ENCODE assay signal across 28 cellular contexts in the genomic region with DNA sequence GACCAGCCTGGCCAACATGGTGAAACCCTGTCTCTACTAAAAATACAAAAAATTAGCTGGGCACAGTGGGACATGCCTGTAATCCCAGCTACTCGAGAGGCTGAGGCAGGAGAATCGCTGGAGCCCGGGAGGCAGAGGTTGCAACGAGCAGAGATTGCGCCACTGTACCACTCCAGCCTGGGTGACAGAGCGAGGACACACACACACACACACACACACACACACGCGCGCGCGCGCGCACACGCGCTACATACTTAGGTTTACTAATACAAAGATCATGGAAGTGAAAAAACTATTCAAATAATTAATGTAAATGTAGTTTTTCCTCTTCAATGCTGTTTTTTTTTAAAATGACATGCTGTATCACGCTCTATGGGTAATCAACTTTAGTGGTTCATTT.
"Had no signal": no experiment of that assay in that cellular context is flagged by ENCODE, and none has a peak within 500 bp of the region (broad histone marks: within the 10 kb centered on the region; RNA-seq: fewer than 3 reads in every experiment).

No MANE protein-coding gene starts in this region.

- DNase-seq: heart right ventricle; kidney glomerular epithelial cell; left cardiac atrium; naive thymus-derived CD8-positive, alpha-beta T cell; nucleus accumbens; pancreas; posterior cingulate gyrus; retina; right cardiac atrium; sigmoid colon; small intestine; spleen; stimulated activated CD4-positive, alpha-beta T cell treated with anti-CD3 and anti-CD28 coated beads, Interleukin-1b, Interleukin-23, amount 100 ng/mL, for 48 hours; stimulated activated CD4-positive, alpha-beta T cell treated with anti-CD3 and anti-CD28 coated beads, Interleukin-2, amount 100 ng/mL, for 48 hours; stimulated activated CD4-positive, alpha-beta T cell treated with anti-CD3 and anti-CD28 coated beads, Interleukin-4, amount 100 ng/mL, for 4 hours; stimulated activated CD8-positive, alpha-beta memory T cell treated with anti-CD3 and anti-CD28 coated beads, Interleukin-4, amount 100 ng/mL, for 48 hours; stimulated activated naive CD4-positive, alpha-beta T cell treated with Interleukin-2 at 50 U/mL for 16 hours; stimulated activated naive CD8-positive, alpha-beta T cell treated with anti-CD3 and anti-CD28 coated beads, Interleukin-15, amount 100 ng/mL, for 72 hours; substantia nigra; uterus had no signal

- H2AFZ ChIP-seq: hepatocyte had no signal

- H3K9me3 Mint-ChIP-seq: memory B cell; naive thymus-derived CD8-positive, alpha-beta T cell; nephron; neural crest cell; stimulated activated memory B cell treated with anti-CD40 and anti-IgM and Interleukin-4, amounts not matched to agents 10 μg/mL and 1 μg/mL and 100 μg/mL, for 72 hours; stimulated activated naive CD8-positive, alpha-beta T cell treated with anti-CD3 and anti-CD28 coated beads, Interleukin-15, amount 100 ng/mL, for 72 hours had no signal

- H3K36me3 ChIP-seq: prostate gland, uterus had no signal

- H3K9me3 ChIP-seq: heart right ventricle, pancreas, prostate gland, sigmoid colon, spleen, tibial nerve, uterus had no signal

- H3K4me1 Mint-ChIP-seq: memory B cell; nephron; stimulated activated memory B cell treated with anti-CD40 and anti-IgM and Interleukin-4, amounts not matched to agents 10 μg/mL and 1 μg/mL and 100 μg/mL, for 72 hours; stimulated activated naive CD8-positive, alpha-beta T cell treated with anti-CD3 and anti-CD28 coated beads, Interleukin-15, amount 100 ng/mL, for 72 hours had no signal

- H3K4me1 ChIP-seq: heart right ventricle, pancreas, prostate gland, sigmoid colon, spleen, tibial nerve, uterus had no signal

- H3K27ac Mint-ChIP-seq: memory B cell; naive thymus-derived CD8-positive, alpha-beta T cell; stimulated activated memory B cell treated with anti-CD40 and anti-IgM and Interleukin-4, amounts not matched to agents 10 μg/mL and 1 μg/mL and 100 μg/mL, for 72 hours; stimulated activated naive CD8-positive, alpha-beta T cell treated with anti-CD3 and anti-CD28 coated beads, Interleukin-15, amount 100 ng/mL, for 72 hours had no signal

- H3K27me3 Mint-ChIP-seq: memory B cell; naive thymus-derived CD8-positive, alpha-beta T cell; stimulated activated memory B cell treated with anti-CD40 and anti-IgM and Interleukin-4, amounts not matched to agents 10 μg/mL and 1 μg/mL and 100 μg/mL, for 72 hours; stimulated activated naive CD8-positive, alpha-beta T cell treated with anti-CD3 and anti-CD28 coated beads, Interleukin-15, amount 100 ng/mL, for 72 hours had no signal

- H3K79me2 ChIP-seq: hepatocyte had no signal

- H3K4me3 ChIP-seq: heart right ventricle, hepatocyte, pancreas, prostate gland, sigmoid colon, spleen, tibial nerve, uterus had no signal

- H3K4me3 Mint-ChIP-seq: memory B cell; naive thymus-derived CD8-positive, alpha-beta T cell; nephron; neural crest cell; stimulated activated memory B cell treated with anti-CD40 and anti-IgM and Interleukin-4, amounts not matched to agents 10 μg/mL and 1 μg/mL and 100 μg/mL, for 72 hours; stimulated activated naive CD8-positive, alpha-beta T cell treated with anti-CD3 and anti-CD28 coated beads, Interleukin-15, amount 100 ng/mL, for 72 hours had no signal

- ATAC-seq: heart right ventricle; left cardiac atrium; left lobe of liver; naive thymus-derived CD8-positive, alpha-beta T cell; pancreas; right cardiac atrium; stimulated activated memory B cell treated with anti-CD40 and anti-IgM and Interleukin-4, amounts not matched to agents 10 μg/mL and 1 μg/mL and 100 μg/mL, for 72 hours; stimulated activated naive CD8-positive, alpha-beta T cell treated with anti-CD3 and anti-CD28 coated beads, Interleukin-15, amount 100 ng/mL, for 72 hours had no signal

- H3K4me2 ChIP-seq: hepatocyte had no signal

- H3K27me3 ChIP-seq: heart right ventricle, hepatocyte, pancreas, sigmoid colon, spleen, tibial nerve, uterus had no signal

- H3K27ac ChIP-seq: heart right ventricle, hepatocyte, pancreas, prostate gland, sigmoid colon, spleen, tibial nerve, uterus had no signal
